ENCODE assay signal across 1 cellular context in the genomic region with DNA sequence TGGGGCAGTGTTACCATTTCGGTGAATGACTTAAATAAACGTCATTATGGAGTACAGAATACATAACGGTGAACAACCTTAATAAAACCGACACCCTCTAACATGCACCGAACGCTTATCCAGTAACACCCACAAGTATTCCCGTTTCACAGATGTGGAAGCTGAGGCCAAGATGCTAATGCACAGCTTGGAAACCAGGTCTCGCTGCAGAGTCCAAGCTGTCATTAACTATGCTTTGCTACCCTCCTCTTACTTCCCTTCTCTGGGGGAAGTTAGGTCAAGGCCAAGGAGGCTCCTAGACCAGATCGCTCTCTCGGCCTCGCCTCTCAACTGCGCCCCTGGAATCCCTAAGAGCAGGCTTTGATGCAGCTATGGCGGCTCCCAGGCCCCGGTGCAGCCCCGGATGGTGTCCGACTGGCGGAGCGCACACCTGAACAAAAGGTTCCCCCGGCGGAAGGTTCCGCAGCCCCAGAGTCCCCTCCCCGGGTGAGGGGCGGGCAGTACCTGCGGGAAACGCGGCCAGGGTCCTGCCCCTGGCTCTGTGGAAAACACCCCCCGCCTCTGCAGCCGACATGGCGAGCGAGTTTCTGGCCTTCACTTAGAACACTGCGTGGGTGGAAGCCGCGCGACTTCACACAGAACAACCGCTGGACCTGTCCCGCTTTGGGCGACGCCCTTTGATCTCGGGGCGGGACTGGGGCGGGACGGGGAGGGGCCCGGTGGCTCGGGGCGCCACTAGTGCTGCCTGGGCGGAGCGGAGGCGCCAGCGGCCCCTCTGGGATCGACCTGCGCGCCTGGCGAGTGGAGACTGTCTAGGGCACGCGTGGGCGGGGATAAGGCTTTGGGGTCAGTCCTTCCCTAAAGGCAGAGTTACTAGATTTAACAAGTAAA.
TF ChIP-seq lines count a peak whose summit lies in the region.

A gene with protein sequence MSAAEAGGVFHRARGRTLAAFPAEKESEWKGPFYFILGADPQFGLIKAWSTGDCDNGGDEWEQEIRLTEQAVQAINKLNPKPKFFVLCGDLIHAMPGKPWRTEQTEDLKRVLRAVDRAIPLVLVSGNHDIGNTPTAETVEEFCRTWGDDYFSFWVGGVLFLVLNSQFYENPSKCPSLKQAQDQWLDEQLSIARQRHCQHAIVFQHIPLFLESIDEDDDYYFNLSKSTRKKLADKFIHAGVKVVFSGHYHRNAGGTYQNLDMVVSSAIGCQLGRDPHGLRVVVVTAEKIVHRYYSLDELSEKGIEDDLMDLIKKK (minus strand): TSS at position 685 of the 891 bp plus-strand sequence. CDS start 111 bp downstream, at position 574.

TF ChIP-seq in HEK293, 187 proteins besides CTCF, POLR2A, EP300 and RAD21 (continued from another document):
- TF ChIP-seq SP2 (tag by site-specific recombination; IDR thresholded peaks at IDR 0.05) (peak; percentile 97), ZNF837 (tag by site-specific recombination; IDR thresholded peaks at IDR 0.05) (peak; percentile 89; the same call in 1 of the 2 replicates), ZNF747 (tag by site-specific recombination; IDR thresholded peaks at IDR 0.05) (no peak), ZNF324 (tag by site-specific recombination; IDR thresholded peaks at IDR 0.05) (peak; percentile 98), ZNF146 (tag by site-specific recombination; IDR thresholded peaks at IDR 0.05) (peak; percentile 52), ZNF510 (tag by site-specific recombination; IDR thresholded peaks at IDR 0.05; ENCODE audit: insufficient replicate concordance) (no peak), ZNF274 (IDR thresholded peaks at IDR 0.05; ENCODE audit: low read length) (no peak), ZNF274 (tag by site-specific recombination; IDR thresholded peaks at IDR 0.05; ENCODE audit: borderline replicate concordance) (no peak), ZNF114 (tag by site-specific recombination; IDR thresholded peaks at IDR 0.05) (no peak), GLI2 (tag by site-specific recombination; IDR thresholded peaks at IDR 0.05; ENCODE audit: borderline replicate concordance, low read depth) (no peak), ZNF302 (tag by site-specific recombination; IDR thresholded peaks at IDR 0.05; ENCODE audit: low read depth) (peak; percentile 91), ZNF16 (tag by site-specific recombination; IDR thresholded peaks at IDR 0.05; ENCODE audit: low read depth) (no peak), ZNF600 (tag by site-specific recombination; IDR thresholded peaks at IDR 0.05) (peak; percentile 83; the same call in 1 of the 2 replicates), ZNF560 (tag by site-specific recombination; IDR thresholded peaks at IDR 0.05; ENCODE audit: borderline replicate concordance) (no peak), ZNF223 (tag by site-specific recombination; IDR thresholded peaks at IDR 0.05) (no peak), ZNF571 (tag by site-specific recombination; IDR thresholded peaks at IDR 0.05) (no peak), PRDM1 (tag by site-specific recombination; IDR thresholded peaks at IDR 0.05) (no peak), ZNF658 (tag by site-specific recombination; IDR thresholded peaks at IDR 0.05) (no peak), ZNF37A (tag by site-specific recombination; IDR thresholded peaks at IDR 0.05) (peak; percentile 41; the same call in 1 of the 2 replicates)
- TF ChIP-seq, protein P1, sequence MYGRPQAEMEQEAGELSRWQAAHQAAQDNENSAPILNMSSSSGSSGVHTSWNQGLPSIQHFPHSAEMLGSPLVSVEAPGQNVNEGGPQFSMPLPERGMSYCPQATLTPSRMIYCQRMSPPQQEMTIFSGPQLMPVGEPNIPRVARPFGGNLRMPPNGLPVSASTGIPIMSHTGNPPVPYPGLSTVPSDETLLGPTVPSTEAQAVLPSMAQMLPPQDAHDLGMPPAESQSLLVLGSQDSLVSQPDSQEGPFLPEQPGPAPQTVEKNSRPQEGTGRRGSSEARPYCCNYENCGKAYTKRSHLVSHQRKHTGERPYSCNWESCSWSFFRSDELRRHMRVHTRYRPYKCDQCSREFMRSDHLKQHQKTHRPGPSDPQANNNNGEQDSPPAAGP (tag by site-specific recombination; IDR thresholded peaks at IDR 0.05) = peak; percentile 97
- TF ChIP-seq, protein P2, sequence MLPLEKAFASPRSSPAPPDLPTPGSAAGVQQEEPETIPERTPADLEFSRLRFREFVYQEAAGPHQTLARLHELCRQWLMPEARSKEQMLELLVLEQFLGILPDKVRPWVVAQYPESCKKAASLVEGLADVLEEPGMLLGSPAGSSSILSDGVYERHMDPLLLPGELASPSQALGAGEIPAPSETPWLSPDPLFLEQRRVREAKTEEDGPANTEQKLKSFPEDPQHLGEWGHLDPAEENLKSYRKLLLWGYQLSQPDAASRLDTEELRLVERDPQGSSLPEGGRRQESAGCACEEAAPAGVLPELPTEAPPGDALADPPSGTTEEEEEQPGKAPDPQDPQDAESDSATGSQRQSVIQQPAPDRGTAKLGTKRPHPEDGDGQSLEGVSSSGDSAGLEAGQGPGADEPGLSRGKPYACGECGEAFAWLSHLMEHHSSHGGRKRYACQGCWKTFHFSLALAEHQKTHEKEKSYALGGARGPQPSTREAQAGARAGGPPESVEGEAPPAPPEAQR (tag by site-specific recombination; IDR thresholded peaks at IDR 0.05) = peak; percentile 82; the same call in 1 of the 2 replicates
- TF ChIP-seq, protein P3, sequence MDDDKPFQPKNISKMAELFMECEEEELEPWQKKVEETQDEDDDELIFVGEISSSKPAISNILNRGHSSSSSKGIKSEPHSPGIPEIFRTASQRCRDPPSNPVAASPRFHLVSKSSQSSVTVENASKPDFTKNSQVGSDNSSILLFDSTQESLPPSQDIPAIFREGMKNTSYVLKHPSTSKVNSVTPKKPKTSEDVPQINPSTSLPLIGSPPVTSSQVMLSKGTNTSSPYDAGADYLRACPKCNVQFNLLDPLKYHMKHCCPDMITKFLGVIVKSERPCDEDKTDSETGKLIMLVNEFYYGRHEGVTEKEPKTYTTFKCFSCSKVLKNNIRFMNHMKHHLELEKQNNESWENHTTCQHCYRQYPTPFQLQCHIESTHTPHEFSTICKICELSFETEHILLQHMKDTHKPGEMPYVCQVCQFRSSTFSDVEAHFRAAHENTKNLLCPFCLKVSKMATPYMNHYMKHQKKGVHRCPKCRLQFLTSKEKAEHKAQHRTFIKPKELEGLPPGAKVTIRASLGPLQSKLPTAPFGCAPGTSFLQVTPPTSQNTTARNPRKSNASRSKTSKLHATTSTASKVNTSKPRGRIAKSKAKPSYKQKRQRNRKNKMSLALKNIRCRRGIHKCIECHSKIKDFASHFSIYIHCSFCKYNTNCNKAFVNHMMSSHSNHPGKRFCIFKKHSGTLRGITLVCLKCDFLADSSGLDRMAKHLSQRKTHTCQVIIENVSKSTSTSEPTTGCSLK (tag by site-specific recombination; IDR thresholded peaks at IDR 0.05) = no peak
- TF ChIP-seq, protein P4, sequence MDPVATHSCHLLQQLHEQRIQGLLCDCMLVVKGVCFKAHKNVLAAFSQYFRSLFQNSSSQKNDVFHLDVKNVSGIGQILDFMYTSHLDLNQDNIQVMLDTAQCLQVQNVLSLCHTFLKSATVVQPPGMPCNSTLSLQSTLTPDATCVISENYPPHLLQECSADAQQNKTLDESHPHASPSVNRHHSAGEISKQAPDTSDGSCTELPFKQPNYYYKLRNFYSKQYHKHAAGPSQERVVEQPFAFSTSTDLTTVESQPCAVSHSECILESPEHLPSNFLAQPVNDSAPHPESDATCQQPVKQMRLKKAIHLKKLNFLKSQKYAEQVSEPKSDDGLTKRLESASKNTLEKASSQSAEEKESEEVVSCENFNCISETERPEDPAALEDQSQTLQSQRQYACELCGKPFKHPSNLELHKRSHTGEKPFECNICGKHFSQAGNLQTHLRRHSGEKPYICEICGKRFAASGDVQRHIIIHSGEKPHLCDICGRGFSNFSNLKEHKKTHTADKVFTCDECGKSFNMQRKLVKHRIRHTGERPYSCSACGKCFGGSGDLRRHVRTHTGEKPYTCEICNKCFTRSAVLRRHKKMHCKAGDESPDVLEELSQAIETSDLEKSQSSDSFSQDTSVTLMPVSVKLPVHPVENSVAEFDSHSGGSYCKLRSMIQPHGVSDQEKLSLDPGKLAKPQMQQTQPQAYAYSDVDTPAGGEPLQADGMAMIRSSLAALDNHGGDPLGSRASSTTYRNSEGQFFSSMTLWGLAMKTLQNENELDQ (tag by site-specific recombination; IDR thresholded peaks at IDR 0.05; ENCODE audit: low read depth) = no peak
- TF ChIP-seq, protein P5, sequence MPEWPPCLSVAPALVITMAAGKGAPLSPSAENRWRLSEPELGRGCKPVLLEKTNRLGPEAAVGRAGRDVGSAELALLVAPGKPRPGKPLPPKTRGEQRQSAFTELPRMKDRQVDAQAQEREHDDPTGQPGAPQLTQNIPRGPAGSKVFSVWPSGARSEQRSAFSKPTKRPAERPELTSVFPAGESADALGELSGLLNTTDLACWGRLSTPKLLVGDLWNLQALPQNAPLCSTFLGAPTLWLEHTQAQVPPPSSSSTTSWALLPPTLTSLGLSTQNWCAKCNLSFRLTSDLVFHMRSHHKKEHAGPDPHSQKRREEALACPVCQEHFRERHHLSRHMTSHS (tag by site-specific recombination; IDR thresholded peaks at IDR 0.05) = 0 out of 2 replicates have a peak, but pooled peaks have one; percentile 17
- TF ChIP-seq, protein P6, sequence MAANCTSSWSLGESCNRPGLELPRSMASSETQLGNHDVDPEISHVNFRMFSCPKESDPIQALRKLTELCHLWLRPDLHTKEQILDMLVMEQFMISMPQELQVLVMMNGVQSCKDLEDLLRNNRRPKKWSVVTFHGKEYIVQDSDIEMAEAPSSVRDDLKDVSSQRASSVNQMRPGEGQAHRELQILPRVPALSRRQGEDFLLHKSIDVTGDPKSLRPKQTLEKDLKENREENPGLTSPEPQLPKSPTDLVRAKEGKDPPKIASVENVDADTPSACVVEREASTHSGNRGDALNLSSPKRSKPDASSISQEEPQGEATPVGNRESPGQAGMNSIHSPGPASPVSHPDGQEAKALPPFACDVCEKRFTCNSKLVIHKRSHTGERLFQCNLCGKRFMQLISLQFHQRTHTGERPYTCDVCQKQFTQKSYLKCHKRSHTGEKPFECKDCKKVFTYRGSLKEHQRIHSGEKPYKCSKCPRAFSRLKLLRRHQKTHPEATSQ (tag by site-specific recombination; IDR thresholded peaks at IDR 0.05) = peak; percentile 87
- TF ChIP-seq, protein P7, sequence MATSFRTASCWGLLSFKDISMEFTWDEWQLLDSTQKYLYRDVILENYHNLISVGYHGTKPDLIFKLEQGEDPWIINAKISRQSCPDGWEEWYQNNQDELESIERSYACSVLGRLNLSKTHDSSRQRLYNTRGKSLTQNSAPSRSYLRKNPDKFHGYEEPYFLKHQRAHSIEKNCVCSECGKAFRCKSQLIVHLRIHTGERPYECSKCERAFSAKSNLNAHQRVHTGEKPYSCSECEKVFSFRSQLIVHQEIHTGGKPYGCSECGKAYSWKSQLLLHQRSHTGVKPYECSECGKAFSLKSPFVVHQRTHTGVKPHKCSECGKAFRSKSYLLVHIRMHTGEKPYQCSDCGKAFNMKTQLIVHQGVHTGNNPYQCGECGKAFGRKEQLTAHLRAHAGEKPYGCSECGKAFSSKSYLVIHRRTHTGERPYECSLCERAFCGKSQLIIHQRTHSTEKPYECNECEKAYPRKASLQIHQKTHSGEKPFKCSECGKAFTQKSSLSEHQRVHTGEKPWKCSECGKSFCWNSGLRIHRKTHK (tag by site-specific recombination; IDR thresholded peaks at IDR 0.05) = no peak
